In the genomic region with DNA sequence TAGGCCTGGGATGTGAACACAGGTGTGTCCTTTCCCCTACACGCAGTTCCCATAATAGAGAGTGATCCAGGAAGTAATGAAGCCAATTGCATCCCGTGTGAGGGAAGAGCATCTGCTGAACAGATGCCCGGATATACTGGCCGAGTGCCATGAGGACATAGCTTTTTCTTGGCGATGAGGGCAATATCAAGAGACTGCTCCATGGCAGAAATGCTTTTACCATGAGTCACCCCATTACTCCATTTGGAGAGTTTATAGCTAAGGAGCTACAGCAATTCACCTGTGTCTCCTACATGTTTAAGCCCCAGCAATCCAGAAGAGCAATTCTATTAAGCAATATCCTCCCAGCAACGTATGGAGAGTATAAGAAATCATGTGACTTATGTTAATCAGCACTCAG, we compare ENCODE assay signal across 11 cellular contexts.
A peak's percentile ranks its signal among the peaks of the same experiment; 100 is the strongest.
DNase-seq lines count a peak whose midpoint lies in the region; ATAC-seq and TF ChIP-seq lines count a peak whose summit lies in the region.
"Had no signal": no experiment of that assay in that cellular context is flagged by ENCODE, and none has a peak within 500 bp of the region (broad histone marks: within the 10 kb centered on the region; RNA-seq: fewer than 3 reads in every experiment).

No MANE protein-coding gene starts in this region.

- ATAC-seq in SK-N-SH treated with all-trans-retinoic acid at 6 μM for 48 hours = peak; percentile 85
- ATAC-seq: activated CD8-positive, alpha-beta memory T cell treated with anti-CD3 and anti-CD28 coated beads, Interleukin-2, amount 10 ng/mL, durations not matched to agents 7 days and 5 days had no signal

- no peak overlapping the region for H3K4me3 ChIP-seq in AG04450 (ENCODE audit: low read depth, low read length)

- POLR2A ChIA-PET in AG04450 (lab: Yijun Ruan, JAX) = no interaction called here

- no peaks in the 10 kb centered on the region for H3K9me3 ChIP-seq in AG04450 (ENCODE audit: control insufficient read depth, insufficient read depth, low read length)

- H3K27me3 ChIP-seq in AG04450 (ENCODE audit: control insufficient read depth, insufficient read depth, low read length) = no peaks in the 10 kb centered on the region

- CTCF ChIA-PET in AG04450 (lab: Charles Lee) = interaction anchor here (0.6 kb wide), 1 partner anchor 22 kb away, joined by 5 read pairs; no protein-coding TSS in a partner anchor

- DNase-seq in AG04450 (ENCODE audit: low read depth, low spot score) (peak; percentile 73), HT1080 (ENCODE audit: low read depth) (peak; percentile 96), hepatic stellate cell (ENCODE audit: low spot score) (peak; percentile 57), inferior parietal cortex (ENCODE audit: extremely low spot score) (no peak), NCI-H526 treated with DMSO at 0.1 percent for 48 hours (lab: John Stamatoyannopoulos, UW) (no peak), COLO829 (ENCODE audit: low spot score) (no peak)
- DNase-seq in stimulated activated CD4-positive, alpha-beta T cell treated with anti-CD3 and anti-CD28 coated beads, Interleukin-4, amount 100 ng/mL, for 4 hours = no peak
- DNase-seq: activated CD8-positive, alpha-beta memory T cell treated with anti-CD3 and anti-CD28 coated beads, Interleukin-2, amount 10 ng/mL, durations not matched to agents 7 days and 5 days; DMS79; H9 had no signal

- no peak for TF ChIP-seq CTCF in AG04450 (IDR thresholded peaks at IDR 0.05; ENCODE audit: low read depth, low read length)

- H3K27ac ChIP-seq in AG04450 (ENCODE audit: low read depth, low read length) = no peak overlapping the region

TF ChIP-seq in SK-N-SH treated with all-trans-retinoic acid at 6 μM for 48 hours, 23 proteins besides CTCF, POLR2A, EP300 and RAD21:
- no peak for TF ChIP-seq TOX (CRISPR knock-in tag; IDR thresholded peaks at IDR 0.05; ENCODE audit: borderline replicate concordance)
- TF ChIP-seq ZFP3 (CRISPR knock-in tag; IDR thresholded peaks at IDR 0.05) = peak; percentile 29; the same call in 1 of the 2 replicates
- no peak for TF ChIP-seq TCF4 (CRISPR knock-in tag; IDR thresholded peaks at IDR 0.05; ENCODE audit: borderline replicate concordance)
- TF ChIP-seq ZNF565 (CRISPR knock-in tag; conservative IDR thresholded peaks at IDR 0.05; ENCODE audit: low read depth) = no peak
- TF ChIP-seq ISL1 (CRISPR knock-in tag; IDR thresholded peaks at IDR 0.05) = peak; percentile 49

Comparison
In these comparisons a context has a peak if more than half of its experiments do, and no peak if none do; other contexts are left out.
1. DNase-seq: peak in AG04450 (single experiment), HT1080 (single experiment) and hepatic stellate cell (single experiment); none in inferior parietal cortex (single experiment), NCI-H526 treated with DMSO at 0.1 percent for 48 hours (single experiment), COLO829 (single experiment) and stimulated activated CD4-positive, alpha-beta T cell treated with anti-CD3 and anti-CD28 coated beads, Interleukin-4, amount 100 ng/mL, for 4 hours (0 of 2).